Comparison of ENCODE assay signal across 9 cellular contexts in the genomic region with DNA sequence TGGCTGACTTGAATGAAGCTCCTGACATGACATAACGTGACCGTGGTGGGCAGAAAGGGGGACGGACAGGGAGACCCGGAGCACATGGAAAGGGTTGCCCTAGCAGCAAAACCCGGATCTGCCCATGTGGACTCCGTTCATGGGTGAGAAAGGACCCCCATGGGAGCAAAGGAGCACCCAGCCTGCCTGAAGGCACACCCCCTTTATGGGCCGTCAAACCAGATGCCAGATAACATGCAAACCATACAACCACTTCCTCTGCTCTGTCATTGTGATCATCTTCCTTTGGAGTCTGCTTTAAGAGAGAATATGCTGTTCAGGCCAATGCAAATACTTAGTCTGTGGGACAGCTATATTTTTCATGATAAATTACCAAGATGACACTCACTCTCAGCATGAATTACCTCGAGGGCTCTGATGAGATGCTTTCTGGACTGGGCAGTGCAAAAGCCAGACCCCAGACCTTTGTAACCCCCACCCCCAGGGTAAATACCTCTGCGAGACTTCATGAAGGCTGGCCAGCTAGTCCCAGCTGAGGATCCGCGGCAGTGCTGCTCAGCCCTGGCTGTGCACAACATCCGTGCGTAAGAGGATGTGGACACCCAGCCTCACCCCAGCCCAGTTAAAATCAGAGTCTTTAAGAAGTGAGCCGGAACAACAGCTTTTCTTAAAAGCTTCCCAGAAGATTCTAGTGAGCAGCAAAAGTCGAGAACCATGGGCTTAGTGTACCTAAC.
DNase-seq lines count a peak whose midpoint lies in the region; ATAC-seq and TF ChIP-seq lines count a peak whose summit lies in the region.
"Had no signal": no experiment of that assay in that cellular context is flagged by ENCODE, and none has a peak within 500 bp of the region (broad histone marks: within the 10 kb centered on the region; RNA-seq: fewer than 3 reads in every experiment).

No MANE protein-coding gene starts in this region.

- ATAC-seq in CD4-positive, alpha-beta T cell (ENCODE audit: poor library complexity): peak; percentile 58
- ATAC-seq in GM19023 (IDR thresholded peaks at IDR 0.05; ENCODE audit: unreplicated experiment) (peak; percentile 59), HG03432 (IDR thresholded peaks at IDR 0.05; ENCODE audit: unreplicated experiment) (peak; percentile 59)

- H3K9me3 ChIP-seq in CD4-positive, alpha-beta T cell (ENCODE audit: control insufficient read depth, low read length): no peaks in the 10 kb centered on the region

- no peaks in the 10 kb centered on the region for H3K36me3 Mint-ChIP-seq in CD4-positive, alpha-beta T cell (ENCODE audit: low read depth)
- no peaks in the 10 kb centered on the region for H3K36me3 Mint-ChIP-seq in activated naive CD8-positive, alpha-beta T cell treated with anti-CD3 and anti-CD28 coated beads for 36 hours

- intact Hi-C loops in CD4-positive, alpha-beta T cell (cut with DNase I, micrococcal nuclease): no loop called here

- peaks cover 5% of the 10 kb centered on the region for H3K27me3 Mint-ChIP-seq in CD4-positive, alpha-beta T cell
- no peaks in the 10 kb centered on the region for H3K27me3 Mint-ChIP-seq in activated naive CD8-positive, alpha-beta T cell treated with anti-CD3 and anti-CD28 coated beads for 36 hours

- H3K4me1 Mint-ChIP-seq in CD4-positive, alpha-beta T cell (ENCODE audit: low read depth): no peaks in the 10 kb centered on the region
- H3K4me1 Mint-ChIP-seq in activated naive CD8-positive, alpha-beta T cell treated with anti-CD3 and anti-CD28 coated beads for 36 hours: peaks cover 23% of the 10 kb centered on the region

- no peak overlapping the region for H3K27ac ChIP-seq in CD4-positive, alpha-beta T cell (ENCODE audit: low read depth, low read length)

- DNase-seq in CD4-positive, alpha-beta T cell: no peak
- DNase-seq in activated naive CD8-positive, alpha-beta T cell treated with anti-CD3 and anti-CD28 coated beads for 36 hours: peak; percentile 15
- DNase-seq in inferior parietal cortex (ENCODE audit: extremely low spot score) (no peak), NCI-H510A (lab: John Stamatoyannopoulos, UW) (no peak), kidney tubule cell (ENCODE audit: low spot score) (no peak)
- DNase-seq in stimulated activated CD4-positive, alpha-beta T cell treated with anti-CD3 and anti-CD28 coated beads, Interleukin-2, amount 100 ng/mL, for 24 hours: no peak
- DNase-seq: kidney glomerular epithelial cell had no signal

- CTCF ChIA-PET in CD4-positive, alpha-beta T cell (lab: Charles Lee): no interaction called here

- no peak overlapping the region for H3K4me3 Mint-ChIP-seq in CD4-positive, alpha-beta T cell
- H3K4me3 Mint-ChIP-seq in activated naive CD8-positive, alpha-beta T cell treated with anti-CD3 and anti-CD28 coated beads for 36 hours: no peak overlapping the region

- POLR2A ChIA-PET in CD4-positive, alpha-beta T cell (lab: Charles Lee): interaction anchor here (1.3 kb wide), 1 partner anchor 206 kb away, joined by 3 read pairs; a partner anchor contains a TSS

- no peak for TF ChIP-seq CTCF in CD4-positive, alpha-beta T cell (IDR thresholded peaks at IDR 0.05)

- peak overlapping the region; percentile 52 for H3K27ac Mint-ChIP-seq in CD4-positive, alpha-beta T cell
- peak overlapping the region; percentile 66 for H3K27ac Mint-ChIP-seq in activated naive CD8-positive, alpha-beta T cell treated with anti-CD3 and anti-CD28 coated beads for 36 hours

- no peaks in the 10 kb centered on the region for H3K9me3 Mint-ChIP-seq in CD4-positive, alpha-beta T cell
- no peaks in the 10 kb centered on the region for H3K9me3 Mint-ChIP-seq in activated naive CD8-positive, alpha-beta T cell treated with anti-CD3 and anti-CD28 coated beads for 36 hours

- no peaks in the 10 kb centered on the region for H3K27me3 ChIP-seq in CD4-positive, alpha-beta T cell (ENCODE audit: control insufficient read depth, insufficient read depth, low read length)
